1 cellular context compared by ENCODE assay signal in genomic region chr14:88729159-88729558, GRCh38.
TF ChIP-seq lines count a peak whose summit lies in the region.

No MANE protein-coding gene starts in this region.

TF ChIP-seq in HepG2, 621 proteins besides CTCF, POLR2A, EP300 and RAD21:
- TF ChIP-seq ZNF609 (CRISPR knock-in tag; IDR thresholded peaks at IDR 0.05; ENCODE audit: borderline replicate concordance) (no peak), ZNF318 (CRISPR knock-in tag; IDR thresholded peaks at IDR 0.05) (no peak), PBX2 (CRISPR knock-in tag; IDR thresholded peaks at IDR 0.05) (no peak), POLR2G (IDR thresholded peaks at IDR 0.05; ENCODE audit: low read depth, low read length) (no peak), ZNF629 (CRISPR knock-in tag; conservative IDR thresholded peaks at IDR 0.05) (no peak), TFAP4 (IDR thresholded peaks at IDR 0.05; ENCODE audit: borderline replicate concordance, low read depth) (no peak), ZNF557 (CRISPR knock-in tag; IDR thresholded peaks at IDR 0.05) (no peak), GTF3A (CRISPR knock-in tag; conservative IDR thresholded peaks at IDR 0.05) (no peak), TRAFD1 (CRISPR knock-in tag; IDR thresholded peaks at IDR 0.05; ENCODE audit: borderline replicate concordance) (no peak), XBP1 (CRISPR knock-in tag; IDR thresholded peaks at IDR 0.05) (no peak), ZBTB7B (CRISPR knock-in tag; IDR thresholded peaks at IDR 0.05) (no peak), ZMYM3 (CRISPR knock-in tag; IDR thresholded peaks at IDR 0.05) (no peak)
